21 cellular contexts compared by ENCODE assay signal in the genomic region with DNA sequence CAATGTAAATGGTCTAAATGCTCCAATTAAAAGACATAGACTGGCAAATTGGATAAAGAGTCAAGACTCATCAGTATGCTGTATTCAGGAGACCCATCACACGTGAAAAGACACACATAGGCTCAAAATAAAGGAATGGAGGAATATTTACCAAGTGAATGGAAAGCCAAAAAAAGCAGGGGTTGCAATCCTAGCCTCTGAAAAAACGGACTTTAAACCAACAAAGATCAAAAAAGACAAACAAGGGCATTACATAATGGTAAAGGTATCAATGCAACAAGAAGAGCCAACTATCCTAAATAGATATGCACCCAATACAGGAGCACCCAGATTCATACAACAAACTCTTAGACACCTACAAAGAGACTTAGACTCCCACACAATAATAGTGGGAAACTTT. TPM values are rescaled to one million over a fixed set of nuclear protein-coding genes. Genes with fewer than 3 reads are reported as not detected.
"Had no signal": no experiment of that assay in that cellular context is flagged by ENCODE, and none has a peak within 500 bp of the region (broad histone marks: within the 10 kb centered on the region; RNA-seq: fewer than 3 reads in every experiment).

No MANE protein-coding gene starts in this region.

RNA-seq across cellular contexts. Expression of gene CXorf66, which starts 4.2 kb away (rescaled TPM):
- total RNA-seq: activated naive CD4-positive, alpha-beta T cell treated with anti-CD3 and anti-CD28 coated beads for 36 hours; activated naive CD4-positive, alpha-beta T cell treated with anti-CD3 and anti-CD28 coated beads, Interleukin-2, amount 50 U/mL, for 72 hours; activated naive CD8-positive, alpha-beta T cell treated with anti-CD3 and anti-CD28 coated beads for 36 hours; activated naive CD8-positive, alpha-beta T cell treated with anti-CD3 and anti-CD28 coated beads, Interleukin-2, amount 10 ng/mL, durations not matched to agents 7 days and 5 days; activated T-cell treated with anti-CD3 and anti-CD28 coated beads, Interleukin-2, amount 50 U/mL, for 4 hours; activated T-cell treated with anti-CD3 and anti-CD28 coated beads, Interleukin-2, amount 50 U/mL, for 72 hours; activated T-helper 1 cell treated with anti-CD3 and anti-CD28 coated beads, Interleukin-12 subunit alpha, Interleukin-12 subunit beta, Interleukin-2, Interleukin-4 antibody, amounts not matched to agents 30 ng/mL and 10 ng/mL and 1 ng/mL, durations not matched to agents 14 hours and 24 hours and 36 hours; activated T-helper 17 cell treated with anti-CD3 and anti-CD28 coated beads, Interleukin-2, amount 50 U/mL, for 72 hours; activated T-helper 2 cell treated with anti-CD3 and anti-CD28 coated beads, Interferon-gamma antibody, Interleukin-2, Interleukin-4, amounts not matched to agents 10 μg/mL and 5 μg/mL and 100 μg/mL, durations not matched to agents 14 hours and 24 hours and 36 hours; adrenal gland; aorta; ascending aorta; astrocyte; body of pancreas; breast epithelium; bronchial epithelial cell; cardiac muscle cell; cardiac septum; cerebellum; chondrocyte had no signal
- polyA plus RNA-seq: adipose tissue, adrenal gland, aorta, cardiac muscle cell had no signal
